8 cellular contexts compared by ENCODE assay signal in genomic region chr19:13849991-13850909, GRCh38. TPM values are rescaled to one million over a fixed set of nuclear protein-coding genes. Genes with fewer than 3 reads are reported as not detected.
DNase-seq lines count a peak whose midpoint lies in the region; ATAC-seq, FAIRE-seq and TF ChIP-seq lines count a peak whose summit lies in the region.

No MANE protein-coding gene starts in this region.

- H3K27ac ChIP-seq in mesenchymal stem cell (ENCODE audit: low read length, poor library complexity, severe bottlenecking), result peak overlapping the region; percentile 97

- H3K9me3 ChIP-seq in mesenchymal stem cell (ENCODE audit: control insufficient read depth, low read length), result no peaks in the 10 kb centered on the region

- no peak for TF ChIP-seq POLR2A in GM12891 (IDR thresholded peaks at IDR 0.05; ENCODE audit: low read depth, low read length)

- peak overlapping the region; percentile 62 for H3K4me2 ChIP-seq in mesenchymal stem cell (ENCODE audit: low read length, poor library complexity, severe bottlenecking)

- peak overlapping the region; percentile 99 for H2AK5ac ChIP-seq in mesenchymal stem cell (ENCODE audit: low read length, severe bottlenecking)

- H2BK120ac ChIP-seq in mesenchymal stem cell (ENCODE audit: low read depth, low read length), result peak overlapping the region; percentile 100

- H3K27ac Mint-ChIP-seq in stimulated activated naive B cell treated with anti-CD40 and anti-IgM and Interleukin-4, amounts not matched to agents 10 μg/mL and 1 μg/mL and 100 μg/mL, for 72 hours, result peak overlapping the region; percentile 90

- H3K36me3 Mint-ChIP-seq in stimulated activated naive B cell treated with anti-CD40 and anti-IgM and Interleukin-4, amounts not matched to agents 10 μg/mL and 1 μg/mL and 100 μg/mL, for 72 hours, result no peaks in the 10 kb centered on the region

- peak overlapping the region in 1 of 2 experiments; percentile 85 for H3K14ac ChIP-seq in mesenchymal stem cell (ENCODE audit: low read length in 2 of 2)

- H3K4me1 Mint-ChIP-seq in stimulated activated naive B cell treated with anti-CD40 and anti-IgM and Interleukin-4, amounts not matched to agents 10 μg/mL and 1 μg/mL and 100 μg/mL, for 72 hours, result peaks cover 21 to 42% of the 10 kb centered on the region in 2 donors

- H3K4me3 Mint-ChIP-seq in stimulated activated naive B cell treated with anti-CD40 and anti-IgM and Interleukin-4, amounts not matched to agents 10 μg/mL and 1 μg/mL and 100 μg/mL, for 72 hours, result peak overlapping the region; percentile 61 to 74

- DNase-seq in GM12891 (ENCODE audit: insufficient read length, low spot score) (peak; percentile 65), NCI-H460 (ENCODE audit: extremely low read depth, low read depth) (peak; percentile 69), epidermal melanocyte (ENCODE audit: insufficient read length, low spot score) (peak; percentile 64), mesenchymal stem cell (peak; percentile 81), NCI-H524 treated with DMSO at 0.1 percent for 48 hours (lab: John Stamatoyannopoulos, UW) (no peak)
- DNase-seq in activated CD8-positive, alpha-beta memory T cell treated with anti-CD3 and anti-CD28 coated beads, Interleukin-2, amount 50 U/mL, for 48 hours, result peak; percentile 90
- peak; percentile 61 for DNase-seq in stimulated activated naive B cell treated with anti-CD40 and anti-IgM and Interleukin-4, amounts not matched to agents 10 μg/mL and 1 μg/mL and 100 μg/mL, for 72 hours

- WGBS in mesenchymal stem cell, result 14% methylated on average over 57 of the region's 66 CpGs

- peak overlapping the region; percentile 99 for H3K9ac ChIP-seq in mesenchymal stem cell (ENCODE audit: low read length)

- peak overlapping the region; percentile 99 for H4K91ac ChIP-seq in mesenchymal stem cell (ENCODE audit: low read length)

- H3K36me3 ChIP-seq in mesenchymal stem cell (ENCODE audit: control insufficient read depth in 1 of 2, insufficient read depth in 2 of 2, low read depth in 1 of 2, low read length in 2 of 2), result no peaks in the 10 kb centered on the region

- H3K4me1 ChIP-seq in mesenchymal stem cell (ENCODE audit: control insufficient read depth, insufficient read depth, low read depth, low read length), result peaks cover 50% of the 10 kb centered on the region

- peak overlapping the region; percentile 99 for H3K18ac ChIP-seq in mesenchymal stem cell (ENCODE audit: low read depth in 1 of 2, low read length in 2 of 2)

- no peak overlapping the region for H3K23ac ChIP-seq in mesenchymal stem cell (ENCODE audit: low read length in 2 of 2)

- peak; percentile 9 to 33 for ATAC-seq in stimulated activated naive B cell treated with anti-CD40 and anti-IgM and Interleukin-4, amounts not matched to agents 10 μg/mL and 1 μg/mL and 100 μg/mL, for 72 hours (replicated peaks)
- no peak for ATAC-seq in GM18517 (IDR thresholded peaks at IDR 0.05; ENCODE audit: unreplicated experiment)

- peaks cover 2% of the 10 kb centered on the region for H3K79me1 ChIP-seq in mesenchymal stem cell (replicated peaks; ENCODE audit: low read length, poor library complexity, severe bottlenecking)

- H2AFZ ChIP-seq in mesenchymal stem cell (ENCODE audit: low read depth, low read length), result peak overlapping the region; percentile 64

- FAIRE-seq in GM12891 (lab: Jason Lieb, UNC), result peak; percentile 69

- peak overlapping the region; percentile 99 for H2BK15ac ChIP-seq in mesenchymal stem cell (ENCODE audit: low read depth, poor library complexity, severe bottlenecking)

- peak overlapping the region; percentile 97 to 98 for H3K4ac ChIP-seq in mesenchymal stem cell (ENCODE audit: low read depth in 1 of 2, low read length in 2 of 2)

- H3K9me3 Mint-ChIP-seq in stimulated activated naive B cell treated with anti-CD40 and anti-IgM and Interleukin-4, amounts not matched to agents 10 μg/mL and 1 μg/mL and 100 μg/mL, for 72 hours, result no peaks in the 10 kb centered on the region

- H3K27me3 ChIP-seq in mesenchymal stem cell (ENCODE audit: control insufficient read depth in 1 of 2, insufficient read depth in 1 of 2, low read length in 2 of 2), result no peaks in the 10 kb centered on the region

- H3K27me3 Mint-ChIP-seq in stimulated activated naive B cell treated with anti-CD40 and anti-IgM and Interleukin-4, amounts not matched to agents 10 μg/mL and 1 μg/mL and 100 μg/mL, for 72 hours, result no peaks in the 10 kb centered on the region

- H4K8ac ChIP-seq in mesenchymal stem cell (ENCODE audit: low read length), result peak overlapping the region; percentile 98

- peak overlapping the region; percentile 85 for H2BK5ac ChIP-seq in mesenchymal stem cell (ENCODE audit: low read depth, low read length, poor library complexity, severe bottlenecking)

- H2BK12ac ChIP-seq in mesenchymal stem cell (ENCODE audit: low read length in 2 of 2), result peak overlapping the region; percentile 98 to 100

- peak overlapping the region in 1 of 2 experiments; percentile 79 for H3K4me3 ChIP-seq in mesenchymal stem cell (ENCODE audit: insufficient read depth in 1 of 2, low read depth in 1 of 2, low read length in 2 of 2)

TF ChIP-seq in GM12891, 5 proteins besides CTCF, POLR2A, EP300 and RAD21:
- TF ChIP-seq POU2F2 (IDR thresholded peaks at IDR 0.05; ENCODE audit: low read depth, low read length), result no peak
- TF ChIP-seq POLR2AphosphoS5 (IDR thresholded peaks at IDR 0.05; ENCODE audit: low read depth, low read length), result no peak

RNA-seq across cellular contexts. Expression of gene NANOS3, which starts 26.7 kb away (rescaled TPM):
- polyA plus RNA-seq in GM12891 (2012; ENCODE audit: low read depth, missing spikeins), result 2.0 TPM
- not detected in 2 replicates for total RNA-seq in NCI-H460 (2014; rRNA removed; shearing (Covaris generic))
- polyA plus RNA-seq in NCI-H460 (2014; cell fraction: nucleus; rRNA removed), result not detected in 2 replicates
- polyA plus RNA-seq in mesenchymal stem cell (2013, experiment 1 of 2), result 1.4 TPM
- polyA plus RNA-seq in mesenchymal stem cell (2013, experiment 2 of 2), result 3.1 TPM

RNA-seq across cellular contexts. Expression of gene ZSWIM4, which starts 55.0 kb away (rescaled TPM):
- polyA plus RNA-seq in GM12891 (2012; ENCODE audit: low read depth, missing spikeins), result 4.1 TPM
- total RNA-seq in NCI-H460 (2014; rRNA removed; shearing (Covaris generic)), result 2.1 and 2.8 TPM in 2 replicates
- polyA plus RNA-seq in NCI-H460 (2014; cell fraction: nucleus; rRNA removed), result 1.2 and 6.9 TPM in 2 replicates
- 6.3 TPM for polyA plus RNA-seq in mesenchymal stem cell (2013, experiment 1 of 2)
- 6.2 TPM for polyA plus RNA-seq in mesenchymal stem cell (2013, experiment 2 of 2)

RNA-seq across cellular contexts. Expression of gene BRME1, which starts 55.7 kb away (rescaled TPM):
- polyA plus RNA-seq in GM12891 (2012; ENCODE audit: low read depth, missing spikeins), result 0.56 TPM
- total RNA-seq in NCI-H460 (2014; rRNA removed; shearing (Covaris generic)), result 0.50 TPM in 1 of 2 replicates, not detected in the other
- 1.2 and 1.7 TPM in 2 replicates for polyA plus RNA-seq in NCI-H460 (2014; cell fraction: nucleus; rRNA removed)
- polyA plus RNA-seq in mesenchymal stem cell (2013, experiment 1 of 2), result 0.22 TPM
- 0.22 TPM for polyA plus RNA-seq in mesenchymal stem cell (2013, experiment 2 of 2)

RNA-seq across cellular contexts. Expression of gene CC2D1A, which starts 55.8 kb away (rescaled TPM):
- polyA plus RNA-seq in GM12891 (2012; ENCODE audit: low read depth, missing spikeins), result 11.5 TPM
- total RNA-seq in NCI-H460 (2014; rRNA removed; shearing (Covaris generic)), result 13.8 and 15.5 TPM in 2 replicates
- polyA plus RNA-seq in NCI-H460 (2014; cell fraction: nucleus; rRNA removed), result 43.9 and 62.2 TPM in 2 replicates
- polyA plus RNA-seq in mesenchymal stem cell (2013, experiment 1 of 2), result 15.2 TPM
- polyA plus RNA-seq in mesenchymal stem cell (2013, experiment 2 of 2), result 15.0 TPM
